In genomic region chr11:58639103-58639502, GRCh38 we compare ENCODE assay signal across 1 cellular context.
TF ChIP-seq lines count a peak whose summit lies in the region.

No MANE protein-coding gene starts in this region.

TF ChIP-seq in GM23338, 12 proteins besides CTCF, POLR2A, EP300 and RAD21 (continued from another document):
- peak; percentile 42 for TF ChIP-seq REST (IDR thresholded peaks at IDR 0.05; ENCODE audit: unreplicated experiment)
